In the genomic region with DNA sequence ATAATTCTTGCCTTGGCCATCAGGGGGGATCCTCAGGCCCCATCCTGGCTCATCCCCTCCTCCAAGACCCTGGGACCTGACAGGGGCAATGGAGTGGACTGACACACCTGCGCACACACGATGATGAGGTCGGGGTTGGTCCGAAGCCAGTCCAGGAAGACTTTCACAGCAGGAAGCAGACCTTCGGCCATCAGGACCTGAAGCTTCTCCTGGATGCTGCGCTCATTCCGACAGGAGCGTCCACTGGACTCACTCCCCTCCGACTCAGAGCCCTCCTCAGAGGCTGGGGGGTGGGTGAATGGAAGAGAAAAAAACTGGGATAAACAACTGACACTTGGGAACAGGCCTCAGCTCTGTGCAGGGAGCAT, we compare ENCODE assay signal across 2 cellular contexts.
TF ChIP-seq lines count a peak whose summit lies in the region.

No MANE protein-coding gene starts in this region.

TF ChIP-seq in IMR-90, 13 proteins besides CTCF, POLR2A, EP300 and RAD21:
- TF ChIP-seq MXI1 (IDR thresholded peaks at IDR 0.05; ENCODE audit: borderline replicate concordance, low read depth, low read length) (no peak), RFX5 (IDR thresholded peaks at IDR 0.05; ENCODE audit: low read depth, low read length) (no peak), FOS (IDR thresholded peaks at IDR 0.05; ENCODE audit: low read depth, low read length) (no peak), CHD1 (IDR thresholded peaks at IDR 0.05; ENCODE audit: low read depth, low read length) (no peak), RCOR1 (IDR thresholded peaks at IDR 0.05; ENCODE audit: insufficient replicate concordance, low read length) (no peak)
- TF ChIP-seq, protein P1, sequence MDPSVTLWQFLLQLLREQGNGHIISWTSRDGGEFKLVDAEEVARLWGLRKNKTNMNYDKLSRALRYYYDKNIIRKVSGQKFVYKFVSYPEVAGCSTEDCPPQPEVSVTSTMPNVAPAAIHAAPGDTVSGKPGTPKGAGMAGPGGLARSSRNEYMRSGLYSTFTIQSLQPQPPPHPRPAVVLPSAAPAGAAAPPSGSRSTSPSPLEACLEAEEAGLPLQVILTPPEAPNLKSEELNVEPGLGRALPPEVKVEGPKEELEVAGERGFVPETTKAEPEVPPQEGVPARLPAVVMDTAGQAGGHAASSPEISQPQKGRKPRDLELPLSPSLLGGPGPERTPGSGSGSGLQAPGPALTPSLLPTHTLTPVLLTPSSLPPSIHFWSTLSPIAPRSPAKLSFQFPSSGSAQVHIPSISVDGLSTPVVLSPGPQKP (IDR thresholded peaks at IDR 0.05; ENCODE audit: borderline replicate concordance, low read depth, low read length), result no peak
TF ChIP-seq in IMR-90: peak in this region for 0.

TF ChIP-seq in SK-N-SH, 30 proteins besides CTCF, POLR2A, EP300 and RAD21:
- no peak for TF ChIP-seq MXI1 (IDR thresholded peaks at IDR 0.05; ENCODE audit: low read depth, low read length)
- TF ChIP-seq, protein P2, sequence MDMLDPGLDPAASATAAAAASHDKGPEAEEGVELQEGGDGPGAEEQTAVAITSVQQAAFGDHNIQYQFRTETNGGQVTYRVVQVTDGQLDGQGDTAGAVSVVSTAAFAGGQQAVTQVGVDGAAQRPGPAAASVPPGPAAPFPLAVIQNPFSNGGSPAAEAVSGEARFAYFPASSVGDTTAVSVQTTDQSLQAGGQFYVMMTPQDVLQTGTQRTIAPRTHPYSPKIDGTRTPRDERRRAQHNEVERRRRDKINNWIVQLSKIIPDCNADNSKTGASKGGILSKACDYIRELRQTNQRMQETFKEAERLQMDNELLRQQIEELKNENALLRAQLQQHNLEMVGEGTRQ (IDR thresholded peaks at IDR 0.05; ENCODE audit: borderline replicate concordance, low read depth, low read length), result no peak
- no peak for TF ChIP-seq FOSL2 (IDR thresholded peaks at IDR 0.05; ENCODE audit: borderline replicate concordance, low read depth)
- TF ChIP-seq TCF12 (IDR thresholded peaks at IDR 0.05), result no peak
- TF ChIP-seq SMC3 (IDR thresholded peaks at IDR 0.05; ENCODE audit: low read depth, low read length), result no peak
- TF ChIP-seq, protein P3, sequence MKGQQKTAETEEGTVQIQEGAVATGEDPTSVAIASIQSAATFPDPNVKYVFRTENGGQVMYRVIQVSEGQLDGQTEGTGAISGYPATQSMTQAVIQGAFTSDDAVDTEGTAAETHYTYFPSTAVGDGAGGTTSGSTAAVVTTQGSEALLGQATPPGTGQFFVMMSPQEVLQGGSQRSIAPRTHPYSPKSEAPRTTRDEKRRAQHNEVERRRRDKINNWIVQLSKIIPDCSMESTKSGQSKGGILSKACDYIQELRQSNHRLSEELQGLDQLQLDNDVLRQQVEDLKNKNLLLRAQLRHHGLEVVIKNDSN (IDR thresholded peaks at IDR 0.05; ENCODE audit: borderline replicate concordance, low read depth), result no peak
- TF ChIP-seq, protein P4, sequence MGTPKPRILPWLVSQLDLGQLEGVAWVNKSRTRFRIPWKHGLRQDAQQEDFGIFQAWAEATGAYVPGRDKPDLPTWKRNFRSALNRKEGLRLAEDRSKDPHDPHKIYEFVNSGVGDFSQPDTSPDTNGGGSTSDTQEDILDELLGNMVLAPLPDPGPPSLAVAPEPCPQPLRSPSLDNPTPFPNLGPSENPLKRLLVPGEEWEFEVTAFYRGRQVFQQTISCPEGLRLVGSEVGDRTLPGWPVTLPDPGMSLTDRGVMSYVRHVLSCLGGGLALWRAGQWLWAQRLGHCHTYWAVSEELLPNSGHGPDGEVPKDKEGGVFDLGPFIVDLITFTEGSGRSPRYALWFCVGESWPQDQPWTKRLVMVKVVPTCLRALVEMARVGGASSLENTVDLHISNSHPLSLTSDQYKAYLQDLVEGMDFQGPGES (IDR thresholded peaks at IDR 0.05; ENCODE audit: low read depth, low read length), result no peak
- TF ChIP-seq CHD2 (IDR thresholded peaks at IDR 0.05; ENCODE audit: low read length, partially characterized antibody), result no peak
- TF ChIP-seq NFIC (IDR thresholded peaks at IDR 0.05; ENCODE audit: borderline replicate concordance), result no peak
- TF ChIP-seq RCOR1 (IDR thresholded peaks at IDR 0.05; ENCODE audit: low read length), result no peak
- no peak for TF ChIP-seq GATA2 (CRISPR knock-in tag; IDR thresholded peaks at IDR 0.05)
TF ChIP-seq in SK-N-SH: peak in this region for 0.
